In the genomic region with DNA sequence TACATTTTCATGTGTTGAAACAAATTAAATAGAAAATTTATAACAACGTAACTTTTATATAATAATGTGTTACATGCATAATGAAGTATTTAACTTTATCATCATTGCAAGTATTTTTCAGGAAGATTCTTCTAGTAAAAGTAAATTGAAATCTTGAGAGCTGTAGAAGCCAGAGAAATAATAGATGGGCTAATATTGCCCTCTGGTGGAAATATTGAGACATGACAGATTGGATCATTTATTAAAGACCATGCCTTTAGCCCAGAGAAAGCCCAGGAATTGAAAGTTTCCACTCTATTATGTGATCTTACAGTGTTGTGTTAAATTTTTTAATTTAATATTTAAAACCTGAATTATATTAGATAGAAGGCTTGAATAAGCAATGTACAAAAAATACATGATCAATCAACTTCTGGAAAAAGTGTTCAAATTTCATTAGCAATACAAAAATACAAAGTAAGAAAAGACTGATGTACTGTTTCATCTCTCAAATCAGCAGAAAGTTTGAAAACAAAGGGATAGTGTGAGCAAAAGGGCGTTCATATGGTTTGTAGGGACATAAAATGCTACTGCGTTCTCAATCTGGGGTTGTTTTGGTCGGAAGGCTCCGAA, we compare ENCODE assay signal across 8 cellular contexts. TPM values are rescaled to one million over a fixed set of nuclear protein-coding genes. Genes with fewer than 3 reads are reported as not detected.
A peak's percentile ranks its signal among the peaks of the same experiment; 100 is the strongest.
DNase-seq lines count a peak whose midpoint lies in the region; ATAC-seq and TF ChIP-seq lines count a peak whose summit lies in the region.

No MANE protein-coding gene starts in this region.

- no peak overlapping the region for H3K4me2 ChIP-seq in Karpas-422 (ENCODE audit: low read depth, low read length, poor library complexity, severe bottlenecking)
- H3K4me2 ChIP-seq in fibroblast of lung (ENCODE audit: extremely low read depth, insufficient read depth, low read length): no peak overlapping the region
- no peak overlapping the region for H3K4me2 ChIP-seq in parathyroid adenoma (ENCODE audit: low read length)

- ATAC-seq in GM19043 (IDR thresholded peaks at IDR 0.05; ENCODE audit: low read depth, unreplicated experiment) (peak; percentile 60), RWPE2 (ENCODE audit: low read depth) (no peak), HG03442 (IDR thresholded peaks at IDR 0.05; ENCODE audit: unreplicated experiment) (no peak)

- H3K36me3 ChIP-seq in Karpas-422 (ENCODE audit: insufficient read depth, low read length) (no peaks in the 10 kb centered on the region), RWPE2 (ENCODE audit: low read depth) (no peaks in the 10 kb centered on the region), fibroblast of lung (ENCODE audit: control insufficient read depth, insufficient read depth, low read length) (no peaks in the 10 kb centered on the region), parathyroid adenoma (ENCODE audit: control insufficient read depth, insufficient read depth, low read length) (no peaks in the 10 kb centered on the region)

- H3K4me3 ChIP-seq in Karpas-422 (ENCODE audit: low read length) (no peak overlapping the region), RWPE2 (ENCODE audit: severe bottlenecking) (no peak overlapping the region), fibroblast of lung (replicated peaks in 1 of 4; ENCODE audit: control extremely low read depth in 1 of 4, insufficient read depth in 1 of 4, low read depth in 3 of 4, low read length in 4 of 4) (no peak overlapping the region), parathyroid adenoma (ENCODE audit: low read depth, low read length) (no peak overlapping the region)

- H3K9me2 ChIP-seq in Karpas-422 (replicated peaks; ENCODE audit: insufficient read depth, low read length): no peaks in the 10 kb centered on the region

- no peaks in the 10 kb centered on the region for H3K27me3 ChIP-seq in Karpas-422 (ENCODE audit: low read length)
- no peaks in the 10 kb centered on the region for H3K27me3 ChIP-seq in RWPE2 (ENCODE audit: insufficient read depth, poor library complexity, severe bottlenecking)
- no peaks in the 10 kb centered on the region for H3K27me3 ChIP-seq in fibroblast of lung (ENCODE audit: control insufficient read depth, insufficient read depth, low read length)
- no peaks in the 10 kb centered on the region for H3K27me3 ChIP-seq in parathyroid adenoma (ENCODE audit: control insufficient read depth, insufficient read depth, low read length)

- no peak overlapping the region for H3K27ac ChIP-seq in Karpas-422 (ENCODE audit: low read length)
- H3K27ac ChIP-seq in RWPE2 (ENCODE audit: poor library complexity, severe bottlenecking): no peak overlapping the region
- no peak overlapping the region for H3K27ac ChIP-seq in fibroblast of lung (ENCODE audit: insufficient read depth, low read length)
- H3K27ac ChIP-seq in parathyroid adenoma: no peak overlapping the region

- H3K9me3 ChIP-seq in Karpas-422 (ENCODE audit: low read length) (no peaks in the 10 kb centered on the region), RWPE2 (ENCODE audit: severe bottlenecking) (no peaks in the 10 kb centered on the region), fibroblast of lung (ENCODE audit: control insufficient read depth, insufficient read depth, low read depth, low read length) (no peaks in the 10 kb centered on the region), parathyroid adenoma (ENCODE audit: control insufficient read depth, low read length) (no peaks in the 10 kb centered on the region)

- DNase-seq in Ammon's horn (ENCODE audit: low spot score) (peak; percentile 39), Karpas-422 (peak; percentile 71), RWPE2 (ENCODE audit: low spot score) (no peak), fibroblast of lung (ENCODE audit: low read depth in 2 of 2) (peak; percentile 6 to 63)
- no peak for DNase-seq in stimulated activated CD4-positive, alpha-beta T cell treated with anti-CD3 and anti-CD28 coated beads, Interleukin-4, amount 100 ng/mL, for 1 hour

- no peak overlapping the region for H2AFZ ChIP-seq in Karpas-422 (ENCODE audit: low read length)
- no peak overlapping the region for H2AFZ ChIP-seq in fibroblast of lung (ENCODE audit: low read length)
- no peak overlapping the region for H2AFZ ChIP-seq in parathyroid adenoma

- no peaks in the 10 kb centered on the region for H3K79me2 ChIP-seq in Karpas-422 (ENCODE audit: low read length)
- H3K79me2 ChIP-seq in fibroblast of lung (ENCODE audit: control insufficient read depth, insufficient read depth, low read length): no peaks in the 10 kb centered on the region
- no peaks in the 10 kb centered on the region for H3K79me2 ChIP-seq in parathyroid adenoma

- H3K9ac ChIP-seq in Karpas-422 (ENCODE audit: low read length) (no peak overlapping the region), fibroblast of lung (ENCODE audit: insufficient read depth, low read length) (no peak overlapping the region), parathyroid adenoma (no peak overlapping the region)

- H3K4me1 ChIP-seq in Karpas-422 (ENCODE audit: low read length): no peaks in the 10 kb centered on the region
- H3K4me1 ChIP-seq in RWPE2 (ENCODE audit: insufficient read depth, poor library complexity, severe bottlenecking): peaks cover 19% of the 10 kb centered on the region
- H3K4me1 ChIP-seq in fibroblast of lung (ENCODE audit: control insufficient read depth, extremely low read depth, insufficient read depth, low read length): no peaks in the 10 kb centered on the region
- H3K4me1 ChIP-seq in parathyroid adenoma: no peaks in the 10 kb centered on the region

- H4K20me1 ChIP-seq in Karpas-422 (ENCODE audit: insufficient read depth, low read depth, low read length) (no peaks in the 10 kb centered on the region), fibroblast of lung (ENCODE audit: control insufficient read depth, extremely low read depth, insufficient read depth, low read length) (no peaks in the 10 kb centered on the region)

- TF ChIP-seq CTCF in RWPE2 (IDR thresholded peaks at IDR 0.05; ENCODE audit: poor library complexity, severe bottlenecking) (peak; percentile 82), fibroblast of lung (conservative IDR thresholded peaks at IDR 0.05 in 1 of 2, IDR thresholded peaks at IDR 0.05 in 1 of 2; ENCODE audit: low read depth in 1 of 2, low read length in 2 of 2) (peak; percentile 36 to 54), parathyroid adenoma (IDR thresholded peaks at IDR 0.05) (peak; percentile 82)

RNA-seq across cellular contexts. Expression of gene SPTSSB, which starts 52.7 kb away (rescaled TPM):
- total RNA-seq in Karpas-422 (2014; rRNA removed; shearing (Covaris generic); ENCODE audit: low replicate concordance): not detected in 2 replicates
- under 0.01 TPM in 1 of 2 replicates, not detected in the other for total RNA-seq in fibroblast of lung
- polyA plus RNA-seq in fibroblast of lung: 0.07 TPM in 1 of 2 replicates, not detected in the other
- polyA plus RNA-seq in fibroblast of lung (2012): not detected in 2 replicates
- polyA minus RNA-seq in fibroblast of lung (ENCODE audit: low replicate concordance): not detected in 2 replicates

Comparison
In these comparisons a context has a peak if more than half of its experiments do, and no peak if none do; other contexts are left out.
1. DNase-seq: peak in Ammon's horn (single experiment), Karpas-422 (single experiment) and fibroblast of lung (2 of 2); none in RWPE2 (single experiment) and stimulated activated CD4-positive, alpha-beta T cell treated with anti-CD3 and anti-CD28 coated beads, Interleukin-4, amount 100 ng/mL, for 1 hour (single experiment).
2. Peak in every context shown above with its lines, with median percentiles within 50 percentile points of each other: CTCF ChIP-seq.